ENCODE assay signal across 8 cellular contexts in the genomic region with DNA sequence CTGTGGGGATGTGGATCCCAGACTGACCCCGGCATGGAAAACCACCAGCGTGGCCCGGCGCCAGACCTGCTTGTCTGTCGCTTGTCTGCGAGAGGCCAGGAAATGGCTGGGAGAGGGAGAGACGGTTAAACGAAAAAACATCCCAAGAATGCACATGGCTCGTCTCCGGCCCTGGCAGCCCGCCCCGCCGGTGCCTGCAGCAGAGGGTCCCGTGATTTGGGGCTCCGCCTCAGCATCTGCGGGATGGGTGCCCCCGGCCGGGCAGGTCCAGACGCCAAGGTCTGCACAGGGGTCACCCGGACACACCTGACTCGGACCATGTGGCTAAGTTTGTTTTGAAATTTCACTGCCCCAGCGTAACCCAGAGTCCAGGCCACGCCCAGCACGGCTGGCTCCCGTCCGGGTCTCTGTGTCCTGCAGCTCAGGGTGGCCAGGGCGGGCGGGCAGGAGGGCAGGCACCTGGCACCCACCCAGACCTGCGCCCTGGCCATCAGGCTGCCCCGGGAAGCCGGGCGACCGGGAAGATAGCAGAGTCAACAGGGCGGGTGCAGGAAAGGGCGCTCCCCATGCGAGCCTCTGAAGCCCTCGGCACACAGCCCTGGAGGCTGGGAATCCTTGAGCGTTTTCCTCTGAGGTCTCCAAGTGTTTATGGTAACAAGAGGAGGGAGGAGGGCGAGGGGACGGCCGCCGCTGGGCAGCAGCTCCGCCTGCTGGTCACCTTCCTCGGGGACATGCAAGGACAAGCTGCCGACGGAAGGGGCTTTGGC.
DNase-seq lines count a peak whose midpoint lies in the region; ATAC-seq and TF ChIP-seq lines count a peak whose summit lies in the region.

No MANE protein-coding gene starts in this region.

- H4K20me1 ChIP-seq in neural cell (ENCODE audit: insufficient read depth): no peaks in the 10 kb centered on the region

- in situ Hi-C loops in SK-MEL-5 (cut with HindIII; ENCODE audit: low pct_unique_long_range_greater_than_20kb, low sequenced_read_pairs): no loop called here

- no peak overlapping the region for H2AFZ ChIP-seq in neural cell (ENCODE audit: low read depth, low read length)

- no peaks in the 10 kb centered on the region for H3F3A ChIP-seq in neural cell (ENCODE audit: insufficient read depth, low read length, poor library complexity, severe bottlenecking)

- ATAC-seq in HG02798 (IDR thresholded peaks at IDR 0.05; ENCODE audit: poor library complexity, unreplicated experiment): no peak

- H3K4me2 ChIP-seq in neural cell (ENCODE audit: low read length): peak overlapping the region; percentile 25

- TF ChIP-seq RAD21 in neural cell (conservative IDR thresholded peaks at IDR 0.05): peak; percentile 76

- H3K9me2 ChIP-seq in neural cell (ENCODE audit: insufficient read depth, low read length): no peaks in the 10 kb centered on the region

- no peaks in the 10 kb centered on the region for H3K79me2 ChIP-seq in neural cell (replicated peaks; ENCODE audit: insufficient read depth, low read length)

- TF ChIP-seq CTCF in C4-2B (conservative IDR thresholded peaks at IDR 0.05): peak; percentile 98
- TF ChIP-seq CTCF in neural cell (IDR thresholded peaks at IDR 0.05; ENCODE audit: poor library complexity, severe bottlenecking): peak; percentile 77

- H3K4me3 ChIP-seq in neural cell (ENCODE audit: low read length): peak overlapping the region; percentile 60

- no peak for TF ChIP-seq EP300 in neural cell (conservative IDR thresholded peaks at IDR 0.05; ENCODE audit: poor library complexity, severe bottlenecking)

- H3K27me3 ChIP-seq in neural cell (ENCODE audit: insufficient read depth, low read depth, low read length): peaks cover 14% of the 10 kb centered on the region

- H3K9ac ChIP-seq in neural cell (ENCODE audit: low read length): peak overlapping the region; percentile 50

- H3K36me3 ChIP-seq in neural cell (ENCODE audit: insufficient read depth, low read length): no peaks in the 10 kb centered on the region

- H3K9me3 ChIP-seq in neural cell (ENCODE audit: low read length): peaks cover 3% of the 10 kb centered on the region

- H3K27ac ChIP-seq in C4-2B (peak overlapping the region; percentile 72), neural cell (ENCODE audit: low read length) (no peak overlapping the region)

- peak; percentile 87 for DNase-seq in HT1080 (ENCODE audit: low read depth)
- DNase-seq in SK-MEL-5 (ENCODE audit: low read depth, low spot score): peak; percentile 62
- DNase-seq in activated naive CD4-positive, alpha-beta T cell treated with anti-CD3 and anti-CD28 coated beads, Interleukin-2, amount 50 U/mL, for 16 hours: peak; percentile 59
- DNase-seq in foreskin melanocyte: peak; percentile 72
- DNase-seq in stromal cell of bone marrow (ENCODE audit: low read depth): peak; percentile 82

TF ChIP-seq in neural cell, 6 proteins besides CTCF, POLR2A, EP300 and RAD21:
- TF ChIP-seq SMC3 (conservative IDR thresholded peaks at IDR 0.05; ENCODE audit: poor library complexity): peak; percentile 82
- no peak for TF ChIP-seq EZH2 (IDR thresholded peaks at IDR 0.05; ENCODE audit: borderline replicate concordance, insufficient read depth, low read length, poor library complexity, severe bottlenecking)
- TF ChIP-seq REST (IDR thresholded peaks at IDR 0.05; ENCODE audit: borderline replicate concordance): no peak
- no peak for TF ChIP-seq MXI1 (conservative IDR thresholded peaks at IDR 0.05; ENCODE audit: poor library complexity, severe bottlenecking)
- no peak for TF ChIP-seq POLR2AphosphoS5 (IDR thresholded peaks at IDR 0.05)
- no peak for TF ChIP-seq TAF1 (IDR thresholded peaks at IDR 0.05; ENCODE audit: low read depth)
